Comparison of ENCODE assay signal across 33 cellular contexts in genomic region chr5:6389397-6389796, GRCh38. TPM values are rescaled to one million over a fixed set of nuclear protein-coding genes. Genes with fewer than 3 reads are reported as not detected.
"Had no signal": no experiment of that assay in that cellular context is flagged by ENCODE, and none has a peak within 500 bp of the region (broad histone marks: within the 10 kb centered on the region; RNA-seq: fewer than 3 reads in every experiment).

No MANE protein-coding gene starts in this region.

- ATAC-seq: activated naive CD4-positive, alpha-beta T cell treated with anti-CD3 and anti-CD28 coated beads, Interleukin-2, amount 50 U/mL, for 72 hours; activated naive CD8-positive, alpha-beta T cell treated with anti-CD3 and anti-CD28 coated beads, Interleukin-2, amount 50 U/mL, for 24 hours; activated T-cell treated with anti-CD3 and anti-CD28 coated beads, Interleukin-2, amount 50 U/mL, for 4 hours; activated T-cell treated with anti-CD3 and anti-CD28 coated beads, Interleukin-2, amount 50 U/mL, for 72 hours; activated T-helper 17 cell treated with anti-CD3 and anti-CD28 coated beads, Interleukin-2, amount 50 U/mL, for 72 hours; body of pancreas had no signal

- H3K4me3 ChIP-seq: adrenal gland, ascending aorta, body of pancreas, breast epithelium, cardiac muscle cell had no signal

- H3K27me3 ChIP-seq: adrenal gland, ascending aorta, body of pancreas, brain microvascular endothelial cell, cardiac muscle cell had no signal

- FAIRE-seq: astrocyte, bronchial epithelial cell, colon had no signal

- H3K36me3 ChIP-seq: adrenal gland, ascending aorta, brain microvascular endothelial cell, breast epithelium, cardiac muscle cell had no signal

- DNase-seq: activated effector memory CD4-positive, alpha-beta T cell treated with anti-CD3 and anti-CD28 coated beads, Interleukin-2, amount 50 U/mL, for 16 hours; activated effector memory CD4-positive, alpha-beta T cell treated with Interleukin-2 at 50 U/mL for 16 hours; activated gamma-delta T cell; activated gamma-delta T cell treated with Interleukin-2 at 50 U/mL for 16 hours; activated naive CD4-positive, alpha-beta T cell; activated naive CD4-positive, alpha-beta T cell treated with anti-CD3 and anti-CD28 coated beads for 36 hours; activated naive CD4-positive, alpha-beta T cell treated with anti-CD3 and anti-CD28 coated beads, Interleukin-2, amount 10 ng/mL, durations not matched to agents 7 days and 5 days; activated naive CD4-positive, alpha-beta T cell treated with anti-CD3 and anti-CD28 coated beads, Interleukin-2, amount 50 U/mL, for 16 hours; activated naive CD4-positive, alpha-beta T cell treated with Interleukin-2 at 50 U/mL for 16 hours; activated naive CD8-positive, alpha-beta T cell treated with anti-CD3 and anti-CD28 coated beads for 36 hours; activated naive CD8-positive, alpha-beta T cell treated with anti-CD3 and anti-CD28 coated beads, Interleukin-2, amount 10 ng/mL, durations not matched to agents 7 days and 5 days; activated naive CD8-positive, alpha-beta T cell treated with anti-CD3 and anti-CD28 coated beads, Interleukin-2, amount 50 U/mL, for 24 hours; activated T-cell treated with anti-CD3 and anti-CD28 coated beads, Interleukin-2, amount 50 U/mL, for 4 hours; activated T-cell treated with anti-CD3 and anti-CD28 coated beads, Interleukin-2, amount 50 U/mL, for 48 hours; activated T-cell treated with anti-CD3 and anti-CD28 coated beads, Interleukin-2, amount 50 U/mL, for 72 hours; adrenal gland; amniotic stem cell; amygdala; anterior cingulate cortex; aorta; body of pancreas; brain microvascular endothelial cell; caudate nucleus; central memory CD4-positive, alpha-beta T cell; cerebellar nuclear complex had no signal

- H3K27ac ChIP-seq: adrenal gland, ascending aorta, body of pancreas, brain microvascular endothelial cell, breast epithelium, cardiac muscle cell had no signal

- H3K4me1 ChIP-seq: adrenal gland, ascending aorta, body of pancreas, breast epithelium had no signal

- H3K9me3 ChIP-seq: adrenal gland, ascending aorta, body of pancreas, breast epithelium had no signal

RNA-seq across cellular contexts. Expression of gene UBE2QL1, which starts 59.3 kb away (rescaled TPM):
- total RNA-seq: activated naive CD4-positive, alpha-beta T cell treated with anti-CD3 and anti-CD28 coated beads for 36 hours; activated naive CD4-positive, alpha-beta T cell treated with anti-CD3 and anti-CD28 coated beads, Interleukin-2, amount 50 U/mL, for 72 hours; activated naive CD8-positive, alpha-beta T cell treated with anti-CD3 and anti-CD28 coated beads for 36 hours; activated naive CD8-positive, alpha-beta T cell treated with anti-CD3 and anti-CD28 coated beads, Interleukin-2, amount 10 ng/mL, durations not matched to agents 7 days and 5 days; activated T-cell treated with anti-CD3 and anti-CD28 coated beads, Interleukin-2, amount 50 U/mL, for 4 hours; activated T-helper 17 cell treated with anti-CD3 and anti-CD28 coated beads, Interleukin-2, amount 50 U/mL, for 72 hours; bronchial epithelial cell had no signal
